Comparison of ENCODE assay signal across 14 cellular contexts in the genomic region with DNA sequence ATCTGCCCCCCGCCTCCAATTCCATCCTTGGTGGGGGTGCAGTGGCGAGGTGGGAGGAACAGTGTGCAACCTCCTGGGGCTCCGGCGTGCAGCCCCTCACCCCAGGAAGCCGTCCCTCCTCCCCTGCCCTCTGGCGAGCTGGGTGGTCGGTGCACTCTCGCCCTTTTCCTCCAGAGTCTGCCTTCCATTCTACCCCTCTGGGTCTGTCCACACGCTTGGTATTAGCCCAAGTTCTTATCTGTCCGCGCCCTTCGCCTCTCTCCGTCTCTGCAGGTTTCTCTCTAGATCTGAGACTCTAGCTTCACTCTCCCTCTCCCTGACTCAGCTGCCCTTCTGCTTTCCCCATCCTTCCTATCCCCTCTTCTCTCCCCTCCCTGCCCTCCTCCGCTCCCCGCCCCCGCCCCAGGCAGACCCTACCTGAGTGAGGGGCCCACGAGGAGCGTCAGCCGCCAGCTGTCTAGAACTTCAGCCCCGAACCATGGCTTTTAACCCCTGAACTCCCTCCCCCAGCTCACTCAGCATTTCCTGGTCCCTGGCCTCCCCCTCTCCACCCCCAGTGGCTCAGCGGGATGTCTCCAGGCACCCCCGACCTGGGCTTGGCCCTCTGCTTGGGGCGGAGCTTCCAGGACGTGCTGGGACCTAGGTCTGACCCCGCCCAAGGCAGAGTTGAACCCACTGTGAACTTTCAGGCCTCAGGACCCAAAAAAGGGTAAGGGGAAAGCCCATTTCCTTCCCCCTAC. TPM values are rescaled to one million over a fixed set of nuclear protein-coding genes. Genes with fewer than 3 reads are reported as not detected.
DNase-seq lines count a peak whose midpoint lies in the region; ATAC-seq and TF ChIP-seq lines count a peak whose summit lies in the region.
"Had no signal": no experiment of that assay in that cellular context is flagged by ENCODE, and none has a peak within 500 bp of the region (broad histone marks: within the 10 kb centered on the region; RNA-seq: fewer than 3 reads in every experiment).

No MANE protein-coding gene starts in this region.

- H3K4me1 Mint-ChIP-seq in T-helper 2 cell treated with Interferon-gamma antibody and Interleukin-4, amounts not matched to agents 5 μg/mL and 100 μg/mL, for 36 hours (ENCODE audit: low read depth), result no peaks in the 10 kb centered on the region
- peaks cover 17% of the 10 kb centered on the region for H3K4me1 Mint-ChIP-seq in dendritic cell treated with granulocyte-macrophage colony-stimulating factor and Interleukin-4, amounts not matched to agents 40 ng/mL and 50 ng/mL, for 4 days (ENCODE audit: low read depth)

- peaks cover 19% of the 10 kb centered on the region for H3K27me3 Mint-ChIP-seq in T-helper 2 cell treated with Interferon-gamma antibody and Interleukin-4, amounts not matched to agents 5 μg/mL and 100 μg/mL, for 36 hours (ENCODE audit: low read depth)
- peaks cover 48% of the 10 kb centered on the region for H3K27me3 Mint-ChIP-seq in dendritic cell treated with granulocyte-macrophage colony-stimulating factor and Interleukin-4, amounts not matched to agents 40 ng/mL and 50 ng/mL, for 4 days

- no peaks in the 10 kb centered on the region for H3K9me3 Mint-ChIP-seq in T-helper 2 cell treated with Interferon-gamma antibody and Interleukin-4, amounts not matched to agents 5 μg/mL and 100 μg/mL, for 36 hours
- no peaks in the 10 kb centered on the region for H3K9me3 Mint-ChIP-seq in dendritic cell treated with granulocyte-macrophage colony-stimulating factor and Interleukin-4, amounts not matched to agents 40 ng/mL and 50 ng/mL, for 4 days
- H3K9me3 Mint-ChIP-seq: activated T-helper 2 cell treated with anti-CD3 and anti-CD28 coated beads, Interferon-gamma antibody, Interleukin-2, Interleukin-4, amounts not matched to agents 10 μg/mL and 5 μg/mL and 100 μg/mL, durations not matched to agents 14 hours and 24 hours and 36 hours had no signal

- no peak for TF ChIP-seq POLR2A in suprapubic skin (IDR thresholded peaks at IDR 0.05)

- TF ChIP-seq EP300 in suprapubic skin (IDR thresholded peaks at IDR 0.05), result no peak

- WGBS in suprapubic skin, result 9% methylated on average over 25 of the region's 25 CpGs

- H3K4me3 ChIP-seq in lower lobe of right lung (peak overlapping the region; percentile 29), suprapubic skin (peak overlapping the region; percentile 40)
- H3K4me3 ChIP-seq: HAP-1 had no signal

- H3K9me3 ChIP-seq in lower lobe of right lung (no peaks in the 10 kb centered on the region), suprapubic skin (no peaks in the 10 kb centered on the region)
- H3K9me3 ChIP-seq: HAP-1 had no signal

- intact Hi-C loops in dendritic cell treated with granulocyte-macrophage colony-stimulating factor and Interleukin-4, amounts not matched to agents 40 ng/mL and 50 ng/mL, for 4 days (cut with micrococcal nuclease), result no loop called here
- intact Hi-C loops in lower lobe of right lung (cut with DNase I), result no loop called here

- ATAC-seq in lower lobe of right lung (peak; percentile 9 to 16), GM21367 (IDR thresholded peaks at IDR 0.05; ENCODE audit: unreplicated experiment) (no peak), HG02571 (IDR thresholded peaks at IDR 0.05; ENCODE audit: unreplicated experiment) (no peak)

- H3K4me1 ChIP-seq in lower lobe of right lung (peaks cover 7% of the 10 kb centered on the region), suprapubic skin (peaks cover 54% of the 10 kb centered on the region)
- H3K4me1 ChIP-seq: HAP-1 had no signal

- no peaks in the 10 kb centered on the region for H3K36me3 Mint-ChIP-seq in T-helper 2 cell treated with Interferon-gamma antibody and Interleukin-4, amounts not matched to agents 5 μg/mL and 100 μg/mL, for 36 hours (ENCODE audit: low read depth)
- H3K36me3 Mint-ChIP-seq in dendritic cell treated with granulocyte-macrophage colony-stimulating factor and Interleukin-4, amounts not matched to agents 40 ng/mL and 50 ng/mL, for 4 days (ENCODE audit: low read depth), result no peaks in the 10 kb centered on the region

- H3K27me3 ChIP-seq in lower lobe of right lung (ENCODE audit: low read depth), result peaks cover 43% of the 10 kb centered on the region
- H3K27me3 ChIP-seq in suprapubic skin, result peaks cover 32% of the 10 kb centered on the region

- H3K4me3 Mint-ChIP-seq in T-helper 2 cell treated with Interferon-gamma antibody and Interleukin-4, amounts not matched to agents 5 μg/mL and 100 μg/mL, for 36 hours, result peak overlapping the region; percentile 15
- peak overlapping the region; percentile 44 for H3K4me3 Mint-ChIP-seq in dendritic cell treated with granulocyte-macrophage colony-stimulating factor and Interleukin-4, amounts not matched to agents 40 ng/mL and 50 ng/mL, for 4 days

- no peak for DNase-seq in T-helper 2 cell treated with Interferon-gamma antibody and Interleukin-4, amounts not matched to agents 5 μg/mL and 100 μg/mL, for 36 hours (ENCODE audit: low spot score)
- DNase-seq in T-helper 2 cell (no peak), lower lobe of right lung (no peak), suprapubic skin (ENCODE audit: low spot score in 2 of 2) (no peak), cortex of kidney (lab: John Stamatoyannopoulos, UW) (no peak)
- DNase-seq: hypothalamus; stimulated activated CD4-positive, alpha-beta T cell treated with anti-CD3 and anti-CD28 coated beads, Interleukin-4, amount 100 ng/mL, for 24 hours had no signal

- H3K36me3 ChIP-seq in lower lobe of right lung, result no peaks in the 10 kb centered on the region
- no peaks in the 10 kb centered on the region for H3K36me3 ChIP-seq in suprapubic skin
- H3K36me3 ChIP-seq: HAP-1 had no signal

- H3K27ac Mint-ChIP-seq in T-helper 2 cell treated with Interferon-gamma antibody and Interleukin-4, amounts not matched to agents 5 μg/mL and 100 μg/mL, for 36 hours, result no peak overlapping the region
- no peak overlapping the region for H3K27ac Mint-ChIP-seq in dendritic cell treated with granulocyte-macrophage colony-stimulating factor and Interleukin-4, amounts not matched to agents 40 ng/mL and 50 ng/mL, for 4 days
- H3K27ac Mint-ChIP-seq: activated T-helper 2 cell treated with anti-CD3 and anti-CD28 coated beads, Interferon-gamma antibody, Interleukin-2, Interleukin-4, amounts not matched to agents 10 μg/mL and 5 μg/mL and 100 μg/mL, durations not matched to agents 14 hours and 24 hours and 36 hours had no signal

- TF ChIP-seq CTCF in lower lobe of right lung (IDR thresholded peaks at IDR 0.05), result no peak
- no peak for TF ChIP-seq CTCF in suprapubic skin (IDR thresholded peaks at IDR 0.05)

- H3K27ac ChIP-seq in lower lobe of right lung, result no peak overlapping the region
- H3K27ac ChIP-seq in suprapubic skin, result peak overlapping the region; percentile 62
- H3K27ac ChIP-seq: RWPE1 had no signal

RNA-seq across cellular contexts. Expression of gene KLK13, which starts 0.5 kb away (rescaled TPM):
- total RNA-seq in lower lobe of right lung, result 0.56 TPM
- 10 to 100 TPM in 3 of 4 donors, 1 to 10 TPM in 1; 6.6 to 23.5 (median 16.5) TPM for total RNA-seq in suprapubic skin
- total RNA-seq: A172; activated T-helper 2 cell treated with anti-CD3 and anti-CD28 coated beads, Interferon-gamma antibody, Interleukin-2, Interleukin-4, amounts not matched to agents 10 μg/mL and 5 μg/mL and 100 μg/mL, durations not matched to agents 14 hours and 24 hours and 36 hours had no signal

RNA-seq across cellular contexts. Expression of gene KLK14, which starts 17.3 kb away (rescaled TPM):
- 0.89 TPM for total RNA-seq in lower lobe of right lung
- total RNA-seq in suprapubic skin, result 10 to 100 TPM in 1 of 4 donors, 1 to 10 TPM in 3; 3.8 to 22.8 (median 5.2) TPM
- total RNA-seq: A172 had no signal

RNA-seq across cellular contexts. Expression of gene KLK12, which starts 30.6 kb away (rescaled TPM):
- total RNA-seq in lower lobe of right lung (1.9 TPM), suprapubic skin (1 to 10 TPM in 2 of 4 donors, not detected in 2; 2.6 to 5.0 TPM)
- total RNA-seq: A172; activated T-helper 2 cell treated with anti-CD3 and anti-CD28 coated beads, Interferon-gamma antibody, Interleukin-2, Interleukin-4, amounts not matched to agents 10 μg/mL and 5 μg/mL and 100 μg/mL, durations not matched to agents 14 hours and 24 hours and 36 hours had no signal

RNA-seq across cellular contexts. Expression of gene KLK11, which starts 39.0 kb away (rescaled TPM):
- total RNA-seq in lower lobe of right lung, result 11.2 TPM
- total RNA-seq in suprapubic skin, result 100 to 1,000 TPM; 173 to 372 (median 269) TPM
- total RNA-seq: A172; activated T-helper 2 cell treated with anti-CD3 and anti-CD28 coated beads, Interferon-gamma antibody, Interleukin-2, Interleukin-4, amounts not matched to agents 10 μg/mL and 5 μg/mL and 100 μg/mL, durations not matched to agents 14 hours and 24 hours and 36 hours had no signal

RNA-seq across cellular contexts. Expression of gene CTU1, which starts 42.8 kb away (rescaled TPM):
- total RNA-seq in lower lobe of right lung (8.3 TPM), suprapubic skin (10 to 100 TPM in 3 of 4 donors, 1 to 10 TPM in 1; 7.7 to 14.6 (median 12.9) TPM)

Comparison
In these comparisons a context has a peak if more than half of its experiments do, and no peak if none do; other contexts are left out.
1. ATAC-seq: peak in lower lobe of right lung (2 of 2); none in GM21367 (single experiment) and HG02571 (single experiment).